Comparison of ENCODE assay signal across 9 cellular contexts in genomic region chr1:41382531-41383090, GRCh38. TPM values are rescaled to one million over a fixed set of nuclear protein-coding genes. Genes with fewer than 3 reads are reported as not detected.
DNase-seq lines count a peak whose midpoint lies in the region; ATAC-seq and TF ChIP-seq lines count a peak whose summit lies in the region.
"Had no signal": no experiment of that assay in that cellular context is flagged by ENCODE, and none has a peak within 500 bp of the region (broad histone marks: within the 10 kb centered on the region; RNA-seq: fewer than 3 reads in every experiment).

No MANE protein-coding gene starts in this region.

- no peaks in the 10 kb centered on the region for H4K20me1 ChIP-seq in OCI-LY7 (ENCODE audit: insufficient read depth, low read length)

- peaks cover 63% of the 10 kb centered on the region for H3K27me3 Mint-ChIP-seq in endodermal cell (ENCODE audit: insufficient read depth)
- H3K27me3 Mint-ChIP-seq in naive B cell, result peaks cover 19 to 66% (median 52%) of the 10 kb centered on the region in 3 donors

- H3K9ac ChIP-seq in endodermal cell (ENCODE audit: extremely low read depth, low read length, poor library complexity, severe bottlenecking), result no peak overlapping the region

- no peaks in the 10 kb centered on the region for H3K9me3 Mint-ChIP-seq in endodermal cell
- H3K9me3 Mint-ChIP-seq in naive B cell, result no peaks in the 10 kb centered on the region
- H3K9me3 Mint-ChIP-seq: dendritic cell treated with granulocyte-macrophage colony-stimulating factor and Interleukin-4, amounts not matched to agents 40 ng/mL and 50 ng/mL, for 4 days had no signal

- H3K4me3 ChIP-seq in endodermal cell (ENCODE audit: low read length) (no peak overlapping the region), OCI-LY7 (ENCODE audit: low read depth, low read length, poor library complexity, severe bottlenecking) (no peak overlapping the region)

- BruUV-seq in OCI-LY7 (replicated peaks; lab: Mats Ljungman, UMichigan), result no TSS peak

- H3K9me3 ChIP-seq in endodermal cell (ENCODE audit: control insufficient read depth, low read length) (no peaks in the 10 kb centered on the region), OCI-LY7 (ENCODE audit: low read length) (no peaks in the 10 kb centered on the region)

- no peak overlapping the region for H3K4me2 ChIP-seq in OCI-LY7 (ENCODE audit: low read length)

- no peak overlapping the region for H3K27ac ChIP-seq in endodermal cell (ENCODE audit: low read depth, low read length)
- no peak overlapping the region for H3K27ac ChIP-seq in OCI-LY7 (ENCODE audit: low read depth, low read length, poor library complexity, severe bottlenecking)

- TF ChIP-seq CTCF in endodermal cell (conservative IDR thresholded peaks at IDR 0.05) (no peak), OCI-LY7 (conservative IDR thresholded peaks at IDR 0.05; ENCODE audit: low read length) (no peak)

- intact Hi-C loops in OCI-LY7 (cut with micrococcal nuclease; ENCODE audit: unreplicated experiment), result no loop called here

- H3K36me3 ChIP-seq in endodermal cell (ENCODE audit: control insufficient read depth, insufficient read depth, low read length) (no peaks in the 10 kb centered on the region), OCI-LY7 (ENCODE audit: insufficient read depth, low read length) (no peaks in the 10 kb centered on the region)

- peaks cover 5% of the 10 kb centered on the region for H3K4me1 Mint-ChIP-seq in endodermal cell
- H3K4me1 Mint-ChIP-seq in naive B cell, result peaks cover 28 to 42% (median 31%) of the 10 kb centered on the region in 3 donors

- CTCF ChIA-PET in OCI-LY7 (lab: Charles Lee; ENCODE audit: unreplicated experiment), result no interaction called here

- no peaks in the 10 kb centered on the region for H3K79me2 ChIP-seq in OCI-LY7 (ENCODE audit: insufficient read depth, low read depth, low read length)

- peak overlapping the region; percentile 56 for H3K4me3 Mint-ChIP-seq in endodermal cell
- peak overlapping the region in 7 of 8 donors; percentile 57 to 92 (median 86) for H3K4me3 Mint-ChIP-seq in naive B cell

- no peaks in the 10 kb centered on the region for H3K36me3 Mint-ChIP-seq in endodermal cell (ENCODE audit: low read depth)
- H3K36me3 Mint-ChIP-seq in naive B cell, result peaks cover 5 to 9% of the 10 kb centered on the region in 2 donors

- no peaks in the 10 kb centered on the region for H3K9me2 ChIP-seq in OCI-LY7 (ENCODE audit: insufficient read depth, low read length)

- H3K27ac Mint-ChIP-seq in endodermal cell (no peak overlapping the region), naive B cell (peak overlapping the region in 5 of 6 donors; percentile 73 to 99 (median 79))
- H3K27ac Mint-ChIP-seq: dendritic cell treated with granulocyte-macrophage colony-stimulating factor and Interleukin-4, amounts not matched to agents 40 ng/mL and 50 ng/mL, for 4 days had no signal

- 2 to 8% methylated on average over 18 to 40 of the region's 40 CpGs for WGBS in endodermal cell (ENCODE audit: insufficient coverage in 1 of 2, insufficient read length in 1 of 2), 2 experiments

- no peak overlapping the region for H2AFZ ChIP-seq in OCI-LY7 (ENCODE audit: low read length)

- ATAC-seq in naive B cell (ENCODE audit: low read depth in 2 of 2), result no peak
- no peak for ATAC-seq in GM21529 (IDR thresholded peaks at IDR 0.05; ENCODE audit: unreplicated experiment)

- H3K27me3 ChIP-seq in endodermal cell (ENCODE audit: control insufficient read depth, insufficient read depth, low read length, poor library complexity, severe bottlenecking), result peaks cover 74% of the 10 kb centered on the region

- no peaks in the 10 kb centered on the region for H3K4me1 ChIP-seq in endodermal cell (ENCODE audit: control insufficient read depth, insufficient read depth, low read length)
- peaks cover 9% of the 10 kb centered on the region for H3K4me1 ChIP-seq in OCI-LY7 (ENCODE audit: insufficient read depth, low read length, poor library complexity, severe bottlenecking)

- POLR2A ChIA-PET in OCI-LY7 (lab: Charles Lee), result no interaction called here

- DNase-seq in AG20443 (ENCODE audit: low spot score), result peak; percentile 69
- peak; percentile 92 for DNase-seq in NCI-H510A treated with DMSO at 0.1 percent for 48 hours (lab: John Stamatoyannopoulos, UW)
- DNase-seq in endodermal cell, result peak; percentile 82
- no peak for DNase-seq in naive B cell
- no peak for DNase-seq in germinal center (ENCODE audit: low spot score)
- no peak for DNase-seq in NCI-H524 (lab: John Stamatoyannopoulos, UW)
- no peak for DNase-seq in OCI-LY7 (ENCODE audit: low spot score)

RNA-seq across cellular contexts. Expression of gene FOXO6, which starts 21.4 kb away (rescaled TPM):
- 1 to 10 TPM; 1.7 to 1.8 TPM for total RNA-seq in endodermal cell
- 2.9 TPM for polyA plus RNA-seq in endodermal cell (2013, experiment 1 of 2)
- 2.8 TPM for polyA plus RNA-seq in endodermal cell (2013, experiment 2 of 2)
- polyA plus RNA-seq in naive B cell (ENCODE audit: low read depth in 6 of 6), result under 1 TPM in 1 of 6 donors, not detected in 5; 0.21 TPM
- total RNA-seq in OCI-LY7 (2014; rRNA removed; shearing (Covaris generic)), result not detected in 2 replicates
- not detected in 2 replicates for total RNA-seq in OCI-LY7 (2022)

Comparison
In these comparisons a context has a peak if more than half of its experiments do, and no peak if none do; other contexts are left out.
1. DNase-seq: peak in AG20443 (single experiment), NCI-H510A treated with DMSO at 0.1 percent for 48 hours (single experiment) and endodermal cell (single experiment); none in naive B cell (single experiment), germinal center (single experiment), NCI-H524 (0 of 2) and OCI-LY7 (single experiment).